In the genomic region with DNA sequence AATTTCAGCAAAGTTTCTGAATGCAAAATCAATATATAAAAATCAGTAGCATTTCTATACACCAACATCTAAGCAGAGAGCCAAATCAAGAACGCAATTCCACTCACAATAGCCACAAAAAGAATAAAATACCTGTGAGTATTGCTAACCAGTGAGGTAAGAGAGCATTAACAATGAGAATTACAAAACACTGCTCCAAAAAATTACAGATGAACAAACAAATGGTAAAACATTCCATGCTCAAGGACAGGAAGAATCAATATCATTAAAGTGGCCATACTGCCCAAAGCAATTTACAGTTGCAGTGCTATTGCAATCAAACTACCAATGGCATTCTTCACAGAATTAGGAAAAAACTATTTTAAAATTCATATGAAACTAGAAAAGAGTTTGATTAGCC, we compare ENCODE assay signal across 38 cellular contexts.
"Had no signal": no experiment of that assay in that cellular context is flagged by ENCODE, and none has a peak within 500 bp of the region (broad histone marks: within the 10 kb centered on the region; RNA-seq: fewer than 3 reads in every experiment).

No MANE protein-coding gene starts in this region.

- H3K4me1 ChIP-seq: adrenal gland, ascending aorta, body of pancreas, breast epithelium had no signal

- H3K27ac Mint-ChIP-seq: activated naive CD4-positive, alpha-beta T cell treated with anti-CD3 and anti-CD28 coated beads for 36 hours; activated naive CD4-positive, alpha-beta T cell treated with anti-CD3 and anti-CD28 coated beads, Interleukin-2, amount 10 ng/mL, durations not matched to agents 7 days and 5 days; activated naive CD4-positive, alpha-beta T cell treated with anti-CD3 and anti-CD28 coated beads, Interleukin-2, amount 50 U/mL, for 24 hours; activated naive CD4-positive, alpha-beta T cell treated with anti-CD3 and anti-CD28 coated beads, Interleukin-2, amount 50 U/mL, for 72 hours; activated naive CD8-positive, alpha-beta T cell; activated naive CD8-positive, alpha-beta T cell treated with anti-CD3 and anti-CD28 coated beads for 36 hours; activated naive CD8-positive, alpha-beta T cell treated with anti-CD3 and anti-CD28 coated beads, Interleukin-2, amount 10 ng/mL, durations not matched to agents 7 days and 5 days; activated naive CD8-positive, alpha-beta T cell treated with anti-CD3 and anti-CD28 coated beads, Interleukin-2, amount 50 U/mL, for 24 hours; activated T-cell treated with anti-CD3 and anti-CD28 coated beads, Interleukin-2, amount 50 U/mL, for 24 hours; activated T-cell treated with anti-CD3 and anti-CD28 coated beads, Interleukin-2, amount 50 U/mL, for 72 hours; activated T-helper 1 cell treated with anti-CD3 and anti-CD28 coated beads, Interleukin-12 subunit alpha, Interleukin-12 subunit beta, Interleukin-2, Interleukin-4 antibody, amounts not matched to agents 30 ng/mL and 10 ng/mL and 1 ng/mL, durations not matched to agents 14 hours and 24 hours and 36 hours; activated T-helper 17 cell treated with anti-CD3 and anti-CD28 coated beads, Interleukin-2, amount 50 U/mL, for 72 hours; activated T-helper 2 cell treated with anti-CD3 and anti-CD28 coated beads, Interferon-gamma antibody, Interleukin-2, Interleukin-4, amounts not matched to agents 10 μg/mL and 5 μg/mL and 100 μg/mL, durations not matched to agents 14 hours and 24 hours and 36 hours; brain had no signal

- H3K36me3 ChIP-seq: adrenal gland, brain microvascular endothelial cell, breast epithelium, cardiac muscle cell had no signal

- H3K27me3 Mint-ChIP-seq: activated naive CD4-positive, alpha-beta T cell treated with anti-CD3 and anti-CD28 coated beads, Interleukin-2, amount 10 ng/mL, durations not matched to agents 7 days and 5 days; activated naive CD8-positive, alpha-beta T cell; activated naive CD8-positive, alpha-beta T cell treated with anti-CD3 and anti-CD28 coated beads, Interleukin-2, amount 50 U/mL, for 24 hours; activated T-helper 17 cell treated with anti-CD3 and anti-CD28 coated beads, Interleukin-2, amount 50 U/mL, for 72 hours; brain; central memory CD8-positive, alpha-beta T cell had no signal

- H3K9me3 ChIP-seq: adrenal gland, ascending aorta, body of pancreas had no signal

- H3K4me3 ChIP-seq: adrenal gland, ascending aorta, body of pancreas, breast epithelium, cardiac muscle cell had no signal

- H3K36me3 Mint-ChIP-seq: activated naive CD4-positive, alpha-beta T cell treated with anti-CD3 and anti-CD28 coated beads, Interleukin-2, amount 10 ng/mL, durations not matched to agents 7 days and 5 days had no signal

- H3K4me1 Mint-ChIP-seq: activated naive CD4-positive, alpha-beta T cell treated with anti-CD3 and anti-CD28 coated beads, Interleukin-2, amount 10 ng/mL, durations not matched to agents 7 days and 5 days; activated naive CD4-positive, alpha-beta T cell treated with anti-CD3 and anti-CD28 coated beads, Interleukin-2, amount 50 U/mL, for 24 hours; activated naive CD8-positive, alpha-beta T cell treated with anti-CD3 and anti-CD28 coated beads for 36 hours; activated naive CD8-positive, alpha-beta T cell treated with anti-CD3 and anti-CD28 coated beads, Interleukin-2, amount 10 ng/mL, durations not matched to agents 7 days and 5 days; activated naive CD8-positive, alpha-beta T cell treated with anti-CD3 and anti-CD28 coated beads, Interleukin-2, amount 50 U/mL, for 24 hours; activated T-helper 17 cell treated with anti-CD3 and anti-CD28 coated beads, Interleukin-2, amount 50 U/mL, for 72 hours; brain; central memory CD8-positive, alpha-beta T cell had no signal

- H3K27ac ChIP-seq: adrenal gland, ascending aorta, body of pancreas, brain microvascular endothelial cell, breast epithelium, cardiac muscle cell had no signal

- DNase-seq: activated effector memory CD4-positive, alpha-beta T cell treated with anti-CD3 and anti-CD28 coated beads, Interleukin-2, amount 50 U/mL, for 16 hours; activated effector memory CD4-positive, alpha-beta T cell treated with Interleukin-2 at 50 U/mL for 16 hours; activated gamma-delta T cell; activated gamma-delta T cell treated with Interleukin-2 at 50 U/mL for 16 hours; activated naive CD4-positive, alpha-beta T cell; activated naive CD4-positive, alpha-beta T cell treated with anti-CD3 and anti-CD28 coated beads for 36 hours; activated naive CD4-positive, alpha-beta T cell treated with anti-CD3 and anti-CD28 coated beads, Interleukin-2, amount 10 ng/mL, durations not matched to agents 7 days and 5 days; activated naive CD4-positive, alpha-beta T cell treated with anti-CD3 and anti-CD28 coated beads, Interleukin-2, amount 50 U/mL, for 16 hours; activated naive CD4-positive, alpha-beta T cell treated with Interleukin-2 at 50 U/mL for 16 hours; activated naive CD8-positive, alpha-beta T cell treated with anti-CD3 and anti-CD28 coated beads for 36 hours; activated naive CD8-positive, alpha-beta T cell treated with anti-CD3 and anti-CD28 coated beads, Interleukin-2, amount 10 ng/mL, durations not matched to agents 7 days and 5 days; activated naive CD8-positive, alpha-beta T cell treated with anti-CD3 and anti-CD28 coated beads, Interleukin-2, amount 50 U/mL, for 24 hours; activated T-cell treated with anti-CD3 and anti-CD28 coated beads, Interleukin-2, amount 50 U/mL, for 24 hours; activated T-cell treated with anti-CD3 and anti-CD28 coated beads, Interleukin-2, amount 50 U/mL, for 4 hours; activated T-cell treated with anti-CD3 and anti-CD28 coated beads, Interleukin-2, amount 50 U/mL, for 48 hours; activated T-cell treated with anti-CD3 and anti-CD28 coated beads, Interleukin-2, amount 50 U/mL, for 72 hours; adrenal gland; amniotic stem cell; amygdala; anterior cingulate cortex; aorta; body of pancreas; brain microvascular endothelial cell; caudate nucleus; central memory CD4-positive, alpha-beta T cell; cerebellar nuclear complex had no signal

- H3K9me3 Mint-ChIP-seq: activated naive CD4-positive, alpha-beta T cell treated with anti-CD3 and anti-CD28 coated beads, Interleukin-2, amount 10 ng/mL, durations not matched to agents 7 days and 5 days; activated T-helper 1 cell treated with anti-CD3 and anti-CD28 coated beads, Interleukin-12 subunit alpha, Interleukin-12 subunit beta, Interleukin-2, Interleukin-4 antibody, amounts not matched to agents 30 ng/mL and 10 ng/mL and 1 ng/mL, durations not matched to agents 14 hours and 24 hours and 36 hours; activated T-helper 2 cell treated with anti-CD3 and anti-CD28 coated beads, Interferon-gamma antibody, Interleukin-2, Interleukin-4, amounts not matched to agents 10 μg/mL and 5 μg/mL and 100 μg/mL, durations not matched to agents 14 hours and 24 hours and 36 hours had no signal

- H3K4me3 Mint-ChIP-seq: activated naive CD4-positive, alpha-beta T cell treated with anti-CD3 and anti-CD28 coated beads for 36 hours; activated naive CD4-positive, alpha-beta T cell treated with anti-CD3 and anti-CD28 coated beads, Interleukin-2, amount 10 ng/mL, durations not matched to agents 7 days and 5 days; activated naive CD4-positive, alpha-beta T cell treated with anti-CD3 and anti-CD28 coated beads, Interleukin-2, amount 50 U/mL, for 24 hours; activated naive CD8-positive, alpha-beta T cell; activated naive CD8-positive, alpha-beta T cell treated with anti-CD3 and anti-CD28 coated beads for 36 hours; activated naive CD8-positive, alpha-beta T cell treated with anti-CD3 and anti-CD28 coated beads, Interleukin-2, amount 10 ng/mL, durations not matched to agents 7 days and 5 days; activated naive CD8-positive, alpha-beta T cell treated with anti-CD3 and anti-CD28 coated beads, Interleukin-2, amount 50 U/mL, for 24 hours; activated T-cell treated with anti-CD3 and anti-CD28 coated beads, Interleukin-2, amount 50 U/mL, for 24 hours; activated T-cell treated with anti-CD3 and anti-CD28 coated beads, Interleukin-2, amount 50 U/mL, for 4 hours; activated T-cell treated with anti-CD3 and anti-CD28 coated beads, Interleukin-2, amount 50 U/mL, for 72 hours; activated T-helper 1 cell treated with anti-CD3 and anti-CD28 coated beads, Interleukin-12 subunit alpha, Interleukin-12 subunit beta, Interleukin-2, Interleukin-4 antibody, amounts not matched to agents 30 ng/mL and 10 ng/mL and 1 ng/mL, durations not matched to agents 14 hours and 24 hours and 36 hours; activated T-helper 17 cell treated with anti-CD3 and anti-CD28 coated beads, Interleukin-2, amount 50 U/mL, for 72 hours; brain; central memory CD8-positive, alpha-beta T cell had no signal

- ATAC-seq: activated naive CD4-positive, alpha-beta T cell treated with anti-CD3 and anti-CD28 coated beads, Interleukin-2, amount 50 U/mL, for 72 hours; activated naive CD8-positive, alpha-beta T cell treated with anti-CD3 and anti-CD28 coated beads, Interleukin-2, amount 50 U/mL, for 24 hours; activated T-cell treated with anti-CD3 and anti-CD28 coated beads, Interleukin-2, amount 50 U/mL, for 4 hours; activated T-cell treated with anti-CD3 and anti-CD28 coated beads, Interleukin-2, amount 50 U/mL, for 72 hours; activated T-helper 17 cell treated with anti-CD3 and anti-CD28 coated beads, Interleukin-2, amount 50 U/mL, for 72 hours; body of pancreas had no signal

- FAIRE-seq: bronchial epithelial cell had no signal

- H3K27me3 ChIP-seq: adrenal gland, ascending aorta, body of pancreas, brain microvascular endothelial cell, breast epithelium, cardiac muscle cell had no signal
